19 cellular contexts compared by ENCODE assay signal in the genomic region with DNA sequence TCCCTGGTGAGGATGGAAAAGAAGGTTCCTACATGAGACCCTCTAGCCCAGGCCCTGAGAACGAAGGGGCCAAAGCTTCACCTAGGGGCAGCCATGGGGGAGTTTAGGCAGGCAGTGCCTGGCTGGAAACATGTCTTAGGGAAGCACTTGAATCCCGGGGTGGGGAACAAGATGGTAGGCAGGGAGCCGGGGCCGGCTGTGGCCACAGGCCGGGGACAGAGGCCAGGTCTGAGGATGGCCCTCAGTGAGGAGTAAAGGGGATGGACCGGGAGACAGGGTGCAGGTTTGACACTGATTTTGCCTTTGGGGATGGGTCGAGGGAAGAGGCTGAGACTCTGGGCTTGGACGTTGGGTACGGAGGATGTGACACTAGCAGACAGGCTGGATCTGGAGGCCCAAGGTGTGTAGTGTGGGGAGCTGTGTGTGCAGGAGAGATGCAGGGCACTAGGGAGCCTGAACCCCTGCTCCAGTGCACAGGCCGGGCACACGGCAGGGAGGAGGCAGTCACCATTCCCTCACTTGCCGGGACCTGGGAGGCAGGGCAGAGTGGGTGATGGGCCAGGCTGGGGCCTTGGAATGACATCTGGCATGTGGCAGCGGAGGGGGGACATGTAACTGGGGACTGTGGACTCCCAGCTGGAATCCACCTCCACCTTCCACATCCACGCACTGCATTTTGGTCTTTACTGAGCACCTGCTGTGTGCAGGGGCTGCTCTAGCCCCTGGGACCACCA. TPM values are rescaled to one million over a fixed set of nuclear protein-coding genes. Genes with fewer than 3 reads are reported as not detected.
DNase-seq lines count a peak whose midpoint lies in the region; ATAC-seq and TF ChIP-seq lines count a peak whose summit lies in the region.
"Had no signal": no experiment of that assay in that cellular context is flagged by ENCODE, and none has a peak within 500 bp of the region (broad histone marks: within the 10 kb centered on the region; RNA-seq: fewer than 3 reads in every experiment).

No MANE protein-coding gene starts in this region.

- in situ Hi-C loops in G401 (cut with HindIII; ENCODE audit: low sequenced_read_pairs), result no loop called here

- TF ChIP-seq CTCF in brain (conservative IDR thresholded peaks at IDR 0.05) (no peak), nephron progenitor cell (IDR thresholded peaks at IDR 0.05) (no peak)

- no peaks in the 10 kb centered on the region for H3K36me3 Mint-ChIP-seq in brain
- H3K36me3 Mint-ChIP-seq in nephron progenitor cell (ENCODE audit: low read depth), result no peaks in the 10 kb centered on the region

- H3K9me3 Mint-ChIP-seq in brain (no peaks in the 10 kb centered on the region), nephron progenitor cell (no peaks in the 10 kb centered on the region)
- H3K9me3 Mint-ChIP-seq: CD4-positive, alpha-beta T cell; GM23338 had no signal

- ATAC-seq in HG03460 (IDR thresholded peaks at IDR 0.05; ENCODE audit: unreplicated experiment), result no peak
- ATAC-seq: GM23338, HepG2 had no signal

- H3K4me3 Mint-ChIP-seq in brain (no peak overlapping the region), nephron progenitor cell (no peak overlapping the region)
- H3K4me3 Mint-ChIP-seq: B cell; CD4-positive, alpha-beta T cell; GM23338 had no signal

- H3K27me3 Mint-ChIP-seq in brain (no peaks in the 10 kb centered on the region), nephron progenitor cell (ENCODE audit: low read depth, poor library complexity) (peaks cover 18% of the 10 kb centered on the region)
- H3K27me3 Mint-ChIP-seq: CD4-positive, alpha-beta T cell had no signal

- H3K27ac Mint-ChIP-seq in brain (peak overlapping the region in 3 of 5 experiments; percentile 31 to 78 (median 75)), nephron progenitor cell (peak overlapping the region; percentile 45)
- H3K27ac Mint-ChIP-seq: B cell; CD4-positive, alpha-beta T cell; GM23338 had no signal

- peaks cover 28% of the 10 kb centered on the region for H3K4me1 Mint-ChIP-seq in brain
- H3K4me1 Mint-ChIP-seq in nephron progenitor cell, result peaks cover 19% of the 10 kb centered on the region

- peak overlapping the region; percentile 56 for H3K27ac ChIP-seq in temporal lobe (ENCODE audit: low read depth, low read length)
- H3K27ac ChIP-seq: C4-2B, KMS-11 had no signal

- DNase-seq in G401 (ENCODE audit: low spot score) (peak; percentile 29), nephron progenitor cell (no peak), NCI-H2196 treated with DMSO at 0.1 percent for 48 hours (lab: John Stamatoyannopoulos, UW; ENCODE audit: unreplicated experiment) (no peak), DMS 273 (lab: John Stamatoyannopoulos, UW; ENCODE audit: unreplicated experiment) (no peak), NCI-H1436 (lab: John Stamatoyannopoulos, UW) (no peak)
- DNase-seq: Caco-2; CD4-positive, alpha-beta T cell; DMS153; DMS79; GF-D8; HCEC 1CT had no signal

RNA-seq across cellular contexts. Expression of gene RTN4R, which starts 6.1 kb away (rescaled TPM):
- 39.2 and 50.4 TPM in 2 replicates for total RNA-seq in G401 (2014; rRNA removed; shearing (Covaris generic))
- polyA plus RNA-seq in brain (ENCODE audit: insufficient read depth, low read depth, low replicate concordance), result 21.3 TPM
- 7.6 TPM for total RNA-seq in temporal lobe

RNA-seq across cellular contexts. Expression of gene DGCR6L, which starts 57.8 kb away (rescaled TPM):
- total RNA-seq in G401 (2014; rRNA removed; shearing (Covaris generic)), result 54.1 and 59.2 TPM in 2 replicates
- polyA plus RNA-seq in brain (ENCODE audit: insufficient read depth, low read depth, low replicate concordance), result 119 TPM
- 23.1 TPM for total RNA-seq in temporal lobe
